Comparison of ENCODE assay signal across 1 cellular context in the genomic region with DNA sequence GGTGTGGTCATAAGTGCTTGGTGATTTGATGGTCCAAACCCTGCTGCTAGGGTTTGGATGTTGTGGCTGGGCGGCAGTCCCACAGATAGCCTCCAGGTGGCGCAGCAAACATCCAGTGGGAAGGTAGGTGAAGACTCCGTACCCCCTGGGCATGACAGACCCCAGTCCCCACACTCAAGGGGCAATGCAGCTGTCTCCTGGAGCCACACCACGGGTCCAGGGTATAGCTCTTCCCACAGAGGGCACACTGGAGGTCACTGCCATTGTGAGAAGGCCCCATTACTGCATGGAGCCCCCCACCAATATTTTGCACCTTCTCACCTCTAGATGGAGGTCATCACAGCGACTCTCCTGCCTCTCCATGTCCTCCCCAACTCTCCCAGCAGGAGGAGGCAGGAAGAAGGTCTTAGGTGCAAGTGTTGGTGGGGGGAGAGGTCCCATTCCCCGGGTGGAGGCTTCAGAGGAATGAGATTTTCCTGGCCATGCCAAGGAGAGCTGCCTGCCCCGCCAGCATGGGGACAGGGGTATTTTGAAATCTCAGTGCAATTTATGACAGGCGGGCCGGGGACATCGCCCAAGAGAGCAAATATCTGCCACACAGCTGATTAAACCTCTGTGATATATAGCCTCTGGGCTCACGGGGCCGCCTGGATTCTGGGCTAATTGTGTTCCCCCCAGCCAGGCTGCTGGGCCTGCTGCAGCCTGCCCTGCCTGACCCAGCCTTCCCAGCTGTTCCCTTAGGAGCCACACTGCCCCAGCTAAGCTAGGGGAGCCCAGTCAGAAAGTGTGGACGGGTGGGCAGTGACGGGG.
TF ChIP-seq lines count a peak whose summit lies in the region.

No MANE protein-coding gene starts in this region.

TF ChIP-seq in HepG2, 621 proteins besides CTCF, POLR2A, EP300 and RAD21 (continued from another document):
- TF ChIP-seq, protein P1, sequence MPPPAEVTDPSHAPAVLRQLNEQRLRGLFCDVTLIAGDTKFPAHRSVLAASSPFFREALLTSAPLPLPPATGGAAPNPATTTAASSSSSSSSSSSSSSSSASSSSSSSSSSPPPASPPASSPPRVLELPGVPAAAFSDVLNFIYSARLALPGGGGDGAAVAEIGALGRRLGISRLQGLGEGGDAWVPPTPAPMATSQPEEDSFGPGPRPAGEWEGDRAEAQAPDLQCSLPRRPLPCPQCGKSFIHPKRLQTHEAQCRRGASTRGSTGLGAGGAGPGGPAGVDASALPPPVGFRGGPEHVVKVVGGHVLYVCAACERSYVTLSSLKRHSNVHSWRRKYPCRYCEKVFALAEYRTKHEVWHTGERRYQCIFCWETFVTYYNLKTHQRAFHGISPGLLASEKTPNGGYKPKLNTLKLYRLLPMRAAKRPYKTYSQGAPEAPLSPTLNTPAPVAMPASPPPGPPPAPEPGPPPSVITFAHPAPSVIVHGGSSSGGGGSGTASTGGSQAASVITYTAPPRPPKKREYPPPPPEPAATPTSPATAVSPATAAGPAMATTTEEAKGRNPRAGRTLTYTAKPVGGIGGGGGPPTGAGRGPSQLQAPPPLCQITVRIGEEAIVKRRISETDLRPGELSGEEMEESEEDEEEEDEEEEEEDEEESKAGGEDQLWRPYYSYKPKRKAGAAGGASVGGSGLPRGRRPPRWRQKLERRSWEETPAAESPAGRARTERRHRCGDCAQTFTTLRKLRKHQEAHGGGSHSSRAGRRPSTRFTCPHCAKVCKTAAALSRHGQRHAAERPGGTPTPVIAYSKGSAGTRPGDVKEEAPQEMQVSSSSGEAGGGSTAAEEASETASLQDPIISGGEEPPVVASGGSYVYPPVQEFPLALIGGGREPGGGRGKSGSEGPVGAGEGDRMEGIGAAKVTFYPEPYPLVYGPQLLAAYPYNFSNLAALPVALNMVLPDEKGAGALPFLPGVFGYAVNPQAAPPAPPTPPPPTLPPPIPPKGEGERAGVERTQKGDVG (CRISPR knock-in tag; IDR thresholded peaks at IDR 0.05; ENCODE audit: borderline replicate concordance), result 0 out of 2 replicates have a peak, but pooled peaks have one; percentile 27
- TF ChIP-seq PTBP1 (IDR thresholded peaks at IDR 0.05; ENCODE audit: low read depth, low read length, poor library complexity, severe bottlenecking) (peak; percentile 25), YY1 (IDR thresholded peaks at IDR 0.05; ENCODE audit: insufficient read depth, insufficient replicate concordance, low read depth, low read length) (peak; percentile 47), ZNF501 (CRISPR knock-in tag; IDR thresholded peaks at IDR 0.05) (peak; percentile 45), HDAC1 (CRISPR knock-in tag; IDR thresholded peaks at IDR 0.05) (no peak), GABPB1 (CRISPR knock-in tag; IDR thresholded peaks at IDR 0.05) (0 out of 2 replicates have a peak, but pooled peaks have one; percentile 19), BHLHE40 (IDR thresholded peaks at IDR 0.05; ENCODE audit: low read length) (0 out of 2 replicates have a peak, but pooled peaks have one; percentile 39), ZNF331 (CRISPR knock-in tag; IDR thresholded peaks at IDR 0.05) (peak; percentile 18; the same call in 1 of the 2 replicates), ZNF773 (CRISPR knock-in tag; IDR thresholded peaks at IDR 0.05; ENCODE audit: borderline replicate concordance) (no peak), MED1 (CRISPR knock-in tag; IDR thresholded peaks at IDR 0.05) (0 out of 2 replicates have a peak, but pooled peaks have one; percentile 11), ZMYM3 (CRISPR knock-in tag; IDR thresholded peaks at IDR 0.05) (no peak)
- TF ChIP-seq, protein P2, sequence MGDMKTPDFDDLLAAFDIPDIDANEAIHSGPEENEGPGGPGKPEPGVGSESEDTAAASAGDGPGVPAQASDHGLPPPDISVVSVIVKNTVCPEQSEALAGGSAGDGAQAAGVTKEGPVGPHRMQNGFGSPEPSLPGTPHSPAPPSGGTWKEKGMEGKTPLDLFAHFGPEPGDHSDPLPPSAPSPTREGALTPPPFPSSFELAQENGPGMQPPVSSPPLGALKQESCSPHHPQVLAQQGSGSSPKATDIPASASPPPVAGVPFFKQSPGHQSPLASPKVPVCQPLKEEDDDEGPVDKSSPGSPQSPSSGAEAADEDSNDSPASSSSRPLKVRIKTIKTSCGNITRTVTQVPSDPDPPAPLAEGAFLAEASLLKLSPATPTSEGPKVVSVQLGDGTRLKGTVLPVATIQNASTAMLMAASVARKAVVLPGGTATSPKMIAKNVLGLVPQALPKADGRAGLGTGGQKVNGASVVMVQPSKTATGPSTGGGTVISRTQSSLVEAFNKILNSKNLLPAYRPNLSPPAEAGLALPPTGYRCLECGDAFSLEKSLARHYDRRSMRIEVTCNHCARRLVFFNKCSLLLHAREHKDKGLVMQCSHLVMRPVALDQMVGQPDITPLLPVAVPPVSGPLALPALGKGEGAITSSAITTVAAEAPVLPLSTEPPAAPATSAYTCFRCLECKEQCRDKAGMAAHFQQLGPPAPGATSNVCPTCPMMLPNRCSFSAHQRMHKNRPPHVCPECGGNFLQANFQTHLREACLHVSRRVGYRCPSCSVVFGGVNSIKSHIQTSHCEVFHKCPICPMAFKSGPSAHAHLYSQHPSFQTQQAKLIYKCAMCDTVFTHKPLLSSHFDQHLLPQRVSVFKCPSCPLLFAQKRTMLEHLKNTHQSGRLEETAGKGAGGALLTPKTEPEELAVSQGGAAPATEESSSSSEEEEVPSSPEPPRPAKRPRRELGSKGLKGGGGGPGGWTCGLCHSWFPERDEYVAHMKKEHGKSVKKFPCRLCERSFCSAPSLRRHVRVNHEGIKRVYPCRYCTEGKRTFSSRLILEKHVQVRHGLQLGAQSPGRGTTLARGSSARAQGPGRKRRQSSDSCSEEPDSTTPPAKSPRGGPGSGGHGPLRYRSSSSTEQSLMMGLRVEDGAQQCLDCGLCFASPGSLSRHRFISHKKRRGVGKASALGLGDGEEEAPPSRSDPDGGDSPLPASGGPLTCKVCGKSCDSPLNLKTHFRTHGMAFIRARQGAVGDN (CRISPR knock-in tag; IDR thresholded peaks at IDR 0.05), result peak; percentile 63
- TF ChIP-seq, protein P3, sequence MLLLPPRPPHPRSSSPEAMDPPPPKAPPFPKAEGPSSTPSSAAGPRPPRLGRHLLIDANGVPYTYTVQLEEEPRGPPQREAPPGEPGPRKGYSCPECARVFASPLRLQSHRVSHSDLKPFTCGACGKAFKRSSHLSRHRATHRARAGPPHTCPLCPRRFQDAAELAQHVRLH (CRISPR knock-in tag; IDR thresholded peaks at IDR 0.05; ENCODE audit: borderline replicate concordance, low read depth), result peak; percentile 78
- TF ChIP-seq, protein P4, sequence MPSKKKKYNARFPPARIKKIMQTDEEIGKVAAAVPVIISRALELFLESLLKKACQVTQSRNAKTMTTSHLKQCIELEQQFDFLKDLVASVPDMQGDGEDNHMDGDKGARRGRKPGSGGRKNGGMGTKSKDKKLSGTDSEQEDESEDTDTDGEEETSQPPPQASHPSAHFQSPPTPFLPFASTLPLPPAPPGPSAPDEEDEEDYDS (CRISPR knock-in tag; IDR thresholded peaks at IDR 0.05), result no peak
- TF ChIP-seq, protein P5, sequence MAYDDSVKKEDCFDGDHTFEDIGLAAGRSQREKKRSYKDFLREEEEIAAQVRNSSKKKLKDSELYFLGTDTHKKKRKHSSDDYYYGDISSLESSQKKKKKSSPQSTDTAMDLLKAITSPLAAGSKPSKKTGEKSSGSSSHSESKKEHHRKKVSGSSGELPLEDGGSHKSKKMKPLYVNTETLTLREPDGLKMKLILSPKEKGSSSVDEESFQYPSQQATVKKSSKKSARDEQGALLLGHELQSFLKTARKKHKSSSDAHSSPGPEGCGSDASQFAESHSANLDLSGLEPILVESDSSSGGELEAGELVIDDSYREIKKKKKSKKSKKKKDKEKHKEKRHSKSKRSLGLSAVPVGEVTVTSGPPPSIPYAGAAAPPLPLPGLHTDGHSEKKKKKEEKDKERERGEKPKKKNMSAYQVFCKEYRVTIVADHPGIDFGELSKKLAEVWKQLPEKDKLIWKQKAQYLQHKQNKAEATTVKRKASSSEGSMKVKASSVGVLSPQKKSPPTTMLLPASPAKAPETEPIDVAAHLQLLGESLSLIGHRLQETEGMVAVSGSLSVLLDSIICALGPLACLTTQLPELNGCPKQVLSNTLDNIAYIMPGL (CRISPR knock-in tag; IDR thresholded peaks at IDR 0.05; ENCODE audit: borderline replicate concordance in 1 of 2, low read depth in 1 of 2), result peak; percentile 64 to 89; a peak in 3 of 4 replicates
